ENCODE assay signal across 12 cellular contexts in the genomic region with DNA sequence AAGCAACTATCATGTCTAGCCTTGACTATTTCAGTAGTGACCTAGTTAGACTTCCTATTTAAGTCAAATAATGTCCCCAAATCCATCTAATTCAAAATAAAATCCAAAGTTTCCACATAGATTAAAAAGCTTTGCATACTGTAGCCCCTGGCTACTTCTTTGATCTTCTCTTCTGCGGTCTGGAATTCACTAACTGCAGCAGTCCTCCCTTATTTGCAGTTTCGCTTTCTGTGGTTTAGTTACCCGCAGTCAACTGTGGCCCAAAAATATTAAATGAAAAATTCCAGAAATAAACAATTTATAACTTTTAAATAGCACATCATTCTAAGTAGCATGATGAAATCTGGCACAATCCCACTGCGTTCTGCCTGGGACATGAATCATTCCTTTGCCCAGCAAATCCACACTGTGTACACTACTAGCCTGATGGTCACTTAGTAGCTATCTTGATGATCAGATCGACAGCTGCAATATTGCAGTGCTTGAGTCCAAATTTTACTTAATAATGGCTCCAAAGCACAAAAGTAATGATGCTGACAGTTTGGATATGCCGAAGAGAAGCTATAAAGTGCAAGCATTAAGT.
A peak's percentile ranks its signal among the peaks of the same experiment; 100 is the strongest.
DNase-seq lines count a peak whose midpoint lies in the region; ATAC-seq and TF ChIP-seq lines count a peak whose summit lies in the region.
"Had no signal": no experiment of that assay in that cellular context is flagged by ENCODE, and none has a peak within 500 bp of the region (broad histone marks: within the 10 kb centered on the region; RNA-seq: fewer than 3 reads in every experiment).

No MANE protein-coding gene starts in this region.

- peak; percentile 71 for DNase-seq in HCEC 1CT
- DNase-seq in amniotic stem cell (lab: John Stamatoyannopoulos, UW) = peak; percentile 53
- peak; percentile 96 for DNase-seq in iris pigment epithelial cell (ENCODE audit: low read depth)
- no peak for DNase-seq in stomach
- no peak for DNase-seq in AML-193 (lab: John Stamatoyannopoulos, UW)
- no peak for DNase-seq in GM13977 (ENCODE audit: low spot score)
- DNase-seq in cerebellar cortex (ENCODE audit: low spot score) = no peak
- DNase-seq: colonic mucosa, NCI-H1105 treated with DMSO at 0.1 percent for 48 hours, Peyer's patch, right cardiac atrium had no signal

- H3K27ac ChIP-seq in stomach = peak overlapping the region in 1 of 5 donors; percentile 20
- H3K27ac ChIP-seq: colonic mucosa, Peyer's patch had no signal

- no peaks in the 10 kb centered on the region for H3K9me3 ChIP-seq in stomach
- H3K9me3 ChIP-seq: colonic mucosa, Peyer's patch had no signal

- WGBS in stomach, 5 donors = 60 to 80% (median 70%) methylated on average over 6 of the region's 6 CpGs

- intact Hi-C loops in stomach (cut with DNase I; ENCODE audit: low total_unique reads) = no loop called here

- in situ Hi-C loops in GM13977 (cut with MboI; ENCODE audit: low pct_unique_long_range_greater_than_20kb, low sequenced_read_pairs, unreplicated experiment) = no loop called here

- no peak for TF ChIP-seq EP300 in stomach (IDR thresholded peaks at IDR 0.05)

- ATAC-seq in HG02981 (IDR thresholded peaks at IDR 0.05; ENCODE audit: unreplicated experiment) = no peak
- ATAC-seq: right cardiac atrium had no signal

- H3K27me3 ChIP-seq in stomach = no peaks in the 10 kb centered on the region
- H3K27me3 ChIP-seq: colonic mucosa, Peyer's patch had no signal

- H3K4me1 ChIP-seq in stomach = peaks cover 0 to 6% (median 0%) of the 10 kb centered on the region in 4 donors
- H3K4me1 ChIP-seq: colonic mucosa, Peyer's patch had no signal

- peak overlapping the region in 3 of 4 donors; percentile 12 to 17 (median 14) for H3K4me3 ChIP-seq in stomach
- H3K4me3 ChIP-seq: colonic mucosa had no signal

- TF ChIP-seq CTCF in stomach (IDR thresholded peaks at IDR 0.05) (no peak), GM13977 (IDR thresholded peaks at IDR 0.05; ENCODE audit: extremely low read depth, insufficient read depth, missing control alignments) (no peak)

- no peak for TF ChIP-seq POLR2A in stomach (IDR thresholded peaks at IDR 0.05)

- no peaks in the 10 kb centered on the region for H3K36me3 ChIP-seq in stomach
- H3K36me3 ChIP-seq: colonic mucosa, Peyer's patch had no signal

Comparison
In these comparisons a context has a peak if more than half of its experiments do, and no peak if none do; other contexts are left out.
1. DNase-seq: peak in HCEC 1CT (single experiment), amniotic stem cell (single experiment) and iris pigment epithelial cell (single experiment); none in stomach (single experiment), AML-193 (0 of 2), GM13977 (single experiment) and cerebellar cortex (single experiment).